Comparison of ENCODE assay signal across 19 cellular contexts in the genomic region with DNA sequence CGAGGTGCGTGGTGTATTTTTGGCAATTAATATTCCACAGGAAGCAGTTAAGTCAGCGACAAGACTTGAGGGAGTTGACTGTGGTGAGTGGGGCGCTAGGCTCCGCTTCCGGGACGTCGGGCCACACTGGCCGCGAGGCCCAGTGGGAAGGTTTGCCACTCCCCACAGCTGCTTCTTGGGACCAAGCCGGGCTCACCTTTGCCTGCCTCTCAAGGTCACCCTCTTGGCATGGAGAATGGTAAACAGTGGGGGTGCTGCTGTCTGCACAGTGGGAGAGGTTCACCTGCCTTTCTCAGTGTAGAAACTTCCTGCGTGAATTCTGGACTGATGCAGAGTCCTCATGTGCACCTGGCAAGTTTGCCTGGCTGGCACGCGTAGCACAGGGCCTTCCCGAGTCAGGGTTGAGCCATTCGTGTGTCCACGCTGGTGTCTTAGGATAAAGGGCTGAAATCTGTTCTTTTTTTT. TPM values are rescaled to one million over a fixed set of nuclear protein-coding genes. Genes with fewer than 3 reads are reported as not detected.
A peak's percentile ranks its signal among the peaks of the same experiment; 100 is the strongest.
DNase-seq lines count a peak whose midpoint lies in the region; ATAC-seq and TF ChIP-seq lines count a peak whose summit lies in the region.
"Had no signal": no experiment of that assay in that cellular context is flagged by ENCODE, and none has a peak within 500 bp of the region (broad histone marks: within the 10 kb centered on the region; RNA-seq: fewer than 3 reads in every experiment).

No MANE protein-coding gene starts in this region.

- H3K27me3 ChIP-seq in liver (ENCODE audit: control insufficient read depth in 4 of 4, insufficient read depth in 4 of 4, low read length in 3 of 4) = no peaks in the 10 kb centered on the region
- no peaks in the 10 kb centered on the region for H3K27me3 ChIP-seq in suprapubic skin
- H3K27me3 ChIP-seq: foreskin keratinocyte, Peyer's patch had no signal

- DNase-seq in NCI-H1417 (lab: John Stamatoyannopoulos, UW) (peak; percentile 29 to 72 (median 64)), NCI-H1417 treated with DMSO at 0.1 percent for 48 hours (lab: John Stamatoyannopoulos, UW) (no peak), suprapubic skin (ENCODE audit: low spot score in 2 of 2) (no peak), NCI-H2029 treated with DMSO at 0.1 percent for 48 hours (lab: John Stamatoyannopoulos, UW) (no peak), SW480 (ENCODE audit: low spot score) (no peak)
- DNase-seq: 8988T; activated CD4-positive, CD25-positive, alpha-beta regulatory T cell treated with anti-CD3 and anti-CD28 coated beads, Interleukin-2, amount 50 U/mL, for 72 hours; EL; foreskin keratinocyte; mesendoderm; NCI-H1105 treated with DMSO at 0.1 percent for 48 hours; NCI-H526; nucleus accumbens had no signal

- no peak for ATAC-seq in GM21526 (IDR thresholded peaks at IDR 0.05; ENCODE audit: low FRiP score, unreplicated experiment)
- ATAC-seq: foreskin keratinocyte, GM12878 had no signal

- no peak overlapping the region for H3K4me3 ChIP-seq in liver (ENCODE audit: low read depth in 1 of 3, low read length in 3 of 3)
- H3K4me3 ChIP-seq in suprapubic skin = no peak overlapping the region
- H3K4me3 ChIP-seq: GM12878, Peyer's patch had no signal

- H3K27ac ChIP-seq in VCaP (peak overlapping the region; percentile 91; the same call in 1 of the 2 replicates), liver (ENCODE audit: low read depth in 1 of 2, low read length in 2 of 2) (no peak overlapping the region), suprapubic skin (peak overlapping the region; percentile 60)
- H3K27ac ChIP-seq: foreskin keratinocyte had no signal

- H3K36me3 ChIP-seq in liver (ENCODE audit: control insufficient read depth in 4 of 4, insufficient read depth in 3 of 4, low read depth in 1 of 4, low read length in 3 of 4) (peaks cover 0 to 6% (median under 1%) of the 10 kb centered on the region in 4 donors), suprapubic skin (peaks cover 4% of the 10 kb centered on the region)
- H3K36me3 ChIP-seq: Peyer's patch had no signal

- TF ChIP-seq POLR2A in suprapubic skin (IDR thresholded peaks at IDR 0.05) = no peak

- no peak overlapping the region for H3K9ac ChIP-seq in liver (ENCODE audit: low read depth in 1 of 2, low read length in 2 of 2)

- 53% methylated on average over 17 of the region's 17 CpGs for WGBS in liver
- WGBS in suprapubic skin = 62% methylated on average over 17 of the region's 17 CpGs

- no peak for TF ChIP-seq CTCF in VCaP (conservative IDR thresholded peaks at IDR 0.05)
- TF ChIP-seq CTCF in liver (IDR thresholded peaks at IDR 0.05; ENCODE audit: low read depth, low read length, missing input control) = no peak
- no peak for TF ChIP-seq CTCF in suprapubic skin (IDR thresholded peaks at IDR 0.05)

- H3K4me1 ChIP-seq in liver (ENCODE audit: control insufficient read depth in 4 of 4, insufficient read depth in 4 of 4, low read length in 3 of 4) (peaks cover 11 to 35% (median 23%) of the 10 kb centered on the region in 4 donors), suprapubic skin (peaks cover 67% of the 10 kb centered on the region)
- H3K4me1 ChIP-seq: foreskin keratinocyte had no signal

- no peak for TF ChIP-seq RAD21 in liver (IDR thresholded peaks at IDR 0.05)

- TF ChIP-seq EP300 in suprapubic skin (IDR thresholded peaks at IDR 0.05) = no peak

- H3K9me3 ChIP-seq in liver (ENCODE audit: control insufficient read depth in 4 of 4, low read length in 3 of 4) (no peaks in the 10 kb centered on the region), suprapubic skin (no peaks in the 10 kb centered on the region)
- H3K9me3 ChIP-seq: Peyer's patch had no signal

TF ChIP-seq in liver, 16 proteins besides CTCF, POLR2A, EP300 and RAD21:
- no peak for TF ChIP-seq MAX (IDR thresholded peaks at IDR 0.05)
- peak; percentile 30 to 34 for TF ChIP-seq RXRA (IDR thresholded peaks at IDR 0.05)
- TF ChIP-seq HNF4A (conservative IDR thresholded peaks at IDR 0.05) = peak in 1 of 2 donors; percentile 30

RNA-seq across cellular contexts. Expression of gene OSBPL2, which starts 6.4 kb away (rescaled TPM):
- 10 to 100 TPM; 12.7 to 19.7 TPM for total RNA-seq in liver
- 10 to 100 TPM in 1 of 2 donors, 1 to 10 TPM in 1; 9.9 to 11.9 TPM for polyA plus RNA-seq in liver
- 100 to 1,000 TPM in 1 of 4 donors, 10 to 100 TPM in 3; 78.1 to 132 (median 84.0) TPM for total RNA-seq in suprapubic skin

RNA-seq across cellular contexts. Expression of gene HRH3, which starts 24.6 kb away (rescaled TPM):
- total RNA-seq in liver (not detected), suprapubic skin (not detected)
- polyA plus RNA-seq in liver = not detected
- total RNA-seq: foreskin keratinocyte; GM12878; T-helper 1 cell treated with Interleukin-12 subunit alpha and Interleukin-12 subunit beta and Interleukin-4 antibody, amounts not matched to agents 30 ng/mL and 1 ng/mL, for 36 hours had no signal
- polyA plus RNA-seq: foreskin keratinocyte, GM12878 had no signal

RNA-seq across cellular contexts. Expression of gene ADRM1, which starts 58.1 kb away (rescaled TPM):
- total RNA-seq in liver (10 to 100 TPM; 45.3 to 70.9 TPM), suprapubic skin (100 to 1,000 TPM in 3 of 4 donors, 10 to 100 TPM in 1; 84.7 to 155 (median 146) TPM)
- polyA plus RNA-seq in liver = 10 to 100 TPM; 83.8 to 91.0 TPM

Comparison
In these comparisons a context has a peak if more than half of its experiments do, and no peak if none do; other contexts are left out.
1. DNase-seq: peak in NCI-H1417 (3 of 3); none in NCI-H1417 treated with DMSO at 0.1 percent for 48 hours (single experiment), suprapubic skin (0 of 2), NCI-H2029 treated with DMSO at 0.1 percent for 48 hours (single experiment) and SW480 (single experiment).
2. H3K27ac ChIP-seq: peak in VCaP (single experiment) and suprapubic skin (single experiment); none in liver (0 of 2).